28 cellular contexts compared by ENCODE assay signal in the genomic region with DNA sequence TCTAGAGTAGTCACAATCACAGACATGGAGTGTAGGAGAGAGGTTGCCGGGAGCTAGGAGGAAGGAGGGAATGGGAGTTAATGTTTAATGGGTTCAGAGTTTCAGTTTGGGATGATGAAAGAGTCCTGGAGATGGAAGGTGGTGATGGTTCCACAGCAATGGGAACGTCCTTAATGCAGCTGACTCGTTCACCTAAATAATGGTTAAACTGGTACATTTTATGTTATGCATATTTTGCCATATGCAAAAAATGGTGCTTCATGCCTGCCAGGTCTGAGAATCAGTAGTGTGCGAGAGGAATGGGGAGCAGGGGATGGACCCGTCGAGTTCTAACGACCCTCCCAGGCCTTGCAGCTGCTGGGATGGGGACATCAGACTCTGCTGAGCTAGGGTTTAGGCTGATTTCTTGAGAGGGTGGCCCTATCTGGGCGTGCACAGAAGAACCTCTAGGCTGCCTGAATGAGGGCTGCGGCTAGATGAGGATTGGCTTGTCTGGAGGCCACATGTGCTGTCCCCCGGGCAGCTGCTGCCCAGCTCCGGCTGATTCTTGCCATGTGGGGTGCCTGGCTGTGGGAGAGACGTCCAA.
DNase-seq lines count a peak whose midpoint lies in the region; ATAC-seq, FAIRE-seq and TF ChIP-seq lines count a peak whose summit lies in the region.
"Had no signal": no experiment of that assay in that cellular context is flagged by ENCODE, and none has a peak within 500 bp of the region (broad histone marks: within the 10 kb centered on the region; RNA-seq: fewer than 3 reads in every experiment).

No MANE protein-coding gene starts in this region.

- H3K36me3 Mint-ChIP-seq in central memory CD8-positive, alpha-beta T cell (ENCODE audit: insufficient read depth), result no peaks in the 10 kb centered on the region
- H3K36me3 Mint-ChIP-seq in memory B cell, result peaks cover 23% of the 10 kb centered on the region
- H3K36me3 Mint-ChIP-seq: activated CD4-positive, alpha-beta memory T cell treated with anti-CD3 and anti-CD28 coated beads for 36 hours had no signal

- no peak for TF ChIP-seq POLR2A in GM12892 (IDR thresholded peaks at IDR 0.05; ENCODE audit: low read depth, low read length)

- peak overlapping the region; percentile 4 for H3K27ac Mint-ChIP-seq in central memory CD8-positive, alpha-beta T cell (ENCODE audit: low read depth)
- H3K27ac Mint-ChIP-seq in memory B cell, result peak overlapping the region; percentile 35
- H3K27ac Mint-ChIP-seq: activated CD4-positive, alpha-beta memory T cell treated with anti-CD3 and anti-CD28 coated beads for 36 hours had no signal

- H3K27me3 Mint-ChIP-seq in central memory CD8-positive, alpha-beta T cell, result no peaks in the 10 kb centered on the region
- H3K27me3 Mint-ChIP-seq in memory B cell, result no peaks in the 10 kb centered on the region
- H3K27me3 Mint-ChIP-seq: activated CD4-positive, alpha-beta memory T cell treated with anti-CD3 and anti-CD28 coated beads for 36 hours had no signal

- H3K27me3 ChIP-seq in small intestine (ENCODE audit: control insufficient read depth in 2 of 2, insufficient read depth in 2 of 2, low read length in 2 of 2), result no peaks in the 10 kb centered on the region
- H3K27me3 ChIP-seq: gastroesophageal sphincter, upper lobe of right lung had no signal

- peaks cover 0 to 7% of the 10 kb centered on the region in 2 donors for H3K4me1 ChIP-seq in small intestine (ENCODE audit: control insufficient read depth in 2 of 2, insufficient read depth in 1 of 2, low read depth in 1 of 2, low read length in 1 of 2)
- H3K4me1 ChIP-seq: psoas muscle had no signal

- DNase-seq in GM12892 (ENCODE audit: insufficient read length) (no peak), memory B cell (ENCODE audit: low spot score in 2 of 2) (no peak), small intestine (peak; percentile 51), mucosa of gallbladder (ENCODE audit: low spot score) (no peak), GM13977 (ENCODE audit: low spot score) (no peak)
- no peak for DNase-seq in central memory CD8-positive, alpha-beta T cell (ENCODE audit: low spot score in 2 of 2)
- DNase-seq: activated CD4-positive, alpha-beta memory T cell treated with anti-CD3 and anti-CD28 coated beads for 36 hours; activated CD4-positive, alpha-beta T cell treated with anti-CD3 and anti-CD28 coated beads for 1 hour; activated naive CD4-positive, alpha-beta T cell; central memory CD4-positive, alpha-beta T cell; hippocampal formation; mammary epithelial cell; MM.1S; NCI-H1417; NCI-H2029; NCI-H524; nucleus accumbens; psoas muscle; stimulated activated naive CD4-positive, alpha-beta T cell; T-helper 2 cell; upper lobe of right lung had no signal

- 73 to 80% (median 78%) methylated on average over 12 of the region's 12 CpGs for WGBS in small intestine, 3 donors

- no peak for ATAC-seq in central memory CD8-positive, alpha-beta T cell (replicated peaks; ENCODE audit: extremely low read depth, poor library complexity, severe bottlenecking)
- ATAC-seq in memory B cell (ENCODE audit: low read depth), result no peak
- no peak for ATAC-seq in GM18520 (IDR thresholded peaks at IDR 0.05; ENCODE audit: unreplicated experiment)
- no peak for ATAC-seq in HG02870 (IDR thresholded peaks at IDR 0.05; ENCODE audit: unreplicated experiment)
- ATAC-seq: gastroesophageal sphincter, psoas muscle, upper lobe of right lung had no signal

- FAIRE-seq in GM12892 (lab: Jason Lieb, UNC), result peak; percentile 9
- no peak for FAIRE-seq in small intestine (lab: Jason Lieb, UNC)
- FAIRE-seq: D721Med, endothelial cell of umbilical vein, GM19239, H1 had no signal

- no peak for TF ChIP-seq CTCF in GM13977 (IDR thresholded peaks at IDR 0.05; ENCODE audit: extremely low read depth, insufficient read depth, missing control alignments)

- H3K4me3 Mint-ChIP-seq in central memory CD8-positive, alpha-beta T cell, result no peak overlapping the region
- no peak overlapping the region for H3K4me3 Mint-ChIP-seq in memory B cell
- H3K4me3 Mint-ChIP-seq: activated CD4-positive, alpha-beta memory T cell treated with anti-CD3 and anti-CD28 coated beads for 36 hours had no signal

- in situ Hi-C loops in GM13977 (cut with MboI; ENCODE audit: low pct_unique_long_range_greater_than_20kb, low sequenced_read_pairs, unreplicated experiment), result no loop called here

- no peak overlapping the region for H3K27ac ChIP-seq in small intestine (ENCODE audit: low read depth in 1 of 2, low read length in 1 of 2)
- H3K27ac ChIP-seq: gastroesophageal sphincter, psoas muscle, upper lobe of right lung had no signal

- no peak overlapping the region for H3K4me3 ChIP-seq in small intestine (ENCODE audit: low read depth in 1 of 2, low read length in 2 of 2)
- H3K4me3 ChIP-seq: gastroesophageal sphincter, psoas muscle, upper lobe of right lung had no signal

- peaks cover 26% of the 10 kb centered on the region for H3K4me1 Mint-ChIP-seq in central memory CD8-positive, alpha-beta T cell
- H3K4me1 Mint-ChIP-seq in memory B cell, result peaks cover 51% of the 10 kb centered on the region

- H3K9me3 Mint-ChIP-seq in central memory CD8-positive, alpha-beta T cell, result no peaks in the 10 kb centered on the region
- H3K9me3 Mint-ChIP-seq in memory B cell, result no peaks in the 10 kb centered on the region
- H3K9me3 Mint-ChIP-seq: activated CD4-positive, alpha-beta memory T cell treated with anti-CD3 and anti-CD28 coated beads for 36 hours had no signal

- no peaks in the 10 kb centered on the region for H3K9me3 ChIP-seq in small intestine (ENCODE audit: control insufficient read depth, low read depth)
- H3K9me3 ChIP-seq: gastroesophageal sphincter, psoas muscle, upper lobe of right lung had no signal

- no peaks in the 10 kb centered on the region for H3K36me3 ChIP-seq in small intestine (ENCODE audit: control insufficient read depth in 2 of 2, insufficient read depth in 2 of 2, low read length in 2 of 2)
- H3K36me3 ChIP-seq: upper lobe of right lung had no signal
